Comparison of ENCODE assay signal across 9 cellular contexts in the genomic region with DNA sequence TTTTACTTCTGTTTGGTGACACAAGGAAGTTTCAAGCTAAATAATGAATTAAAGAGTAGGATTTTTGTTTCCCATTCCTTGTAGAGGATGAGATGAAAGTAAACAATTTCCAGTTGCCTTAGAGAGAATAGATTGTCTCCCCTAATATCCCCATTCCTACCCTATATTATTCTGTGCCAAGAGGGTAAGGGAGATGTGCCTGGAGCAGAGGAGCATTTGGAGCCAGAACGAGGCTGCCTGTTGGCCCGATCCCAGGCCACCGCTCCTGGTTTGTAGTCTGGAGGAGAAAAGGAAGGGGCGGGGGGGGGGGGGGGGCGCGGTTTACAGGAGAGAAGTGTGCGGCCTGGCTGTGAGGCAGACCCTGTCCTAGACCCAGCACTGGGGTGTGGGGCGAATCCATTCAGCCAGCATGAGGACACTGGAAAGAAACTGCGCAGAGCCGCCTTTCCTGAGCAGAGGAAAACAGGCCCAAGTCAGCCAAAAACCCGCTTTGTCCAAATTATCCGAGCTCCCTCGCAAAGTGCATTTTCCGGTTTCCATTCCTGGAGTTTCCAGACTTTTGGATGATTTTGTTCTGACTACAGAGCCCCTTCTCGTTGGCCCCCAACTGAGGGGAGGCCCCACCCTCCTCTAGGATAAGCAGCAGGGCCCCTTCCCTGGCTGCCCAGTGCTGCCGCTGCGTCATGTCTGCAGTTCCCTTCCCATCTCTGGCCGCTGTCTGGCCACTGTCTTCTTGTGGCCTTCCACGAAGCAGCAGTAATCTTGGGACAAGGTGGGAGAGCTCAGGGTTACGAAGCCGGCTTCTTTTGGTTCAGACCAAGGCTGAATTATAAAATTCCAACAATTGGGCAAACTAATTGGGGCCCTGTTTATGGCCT. TPM values are rescaled to one million over a fixed set of nuclear protein-coding genes. Genes with fewer than 3 reads are reported as not detected.
DNase-seq lines count a peak whose midpoint lies in the region; ATAC-seq, FAIRE-seq and TF ChIP-seq lines count a peak whose summit lies in the region.
"Had no signal": no experiment of that assay in that cellular context is flagged by ENCODE, and none has a peak within 500 bp of the region (broad histone marks: within the 10 kb centered on the region; RNA-seq: fewer than 3 reads in every experiment).

No MANE protein-coding gene starts in this region.

- H3K27ac ChIP-seq in HUES6 (ENCODE audit: low read depth, low read length) = no peak overlapping the region
- H3K27ac ChIP-seq in keratinocyte (ENCODE audit: control insufficient read depth, insufficient read depth, low read length) = peak overlapping the region; percentile 95

- H3K9ac ChIP-seq in HUES6 (ENCODE audit: low read length) = no peak overlapping the region
- peak overlapping the region; percentile 78 for H3K9ac ChIP-seq in keratinocyte (ENCODE audit: control insufficient read depth, extremely low read depth, insufficient read depth, low read length)

- no peaks in the 10 kb centered on the region for H3K9me1 ChIP-seq in keratinocyte (ENCODE audit: control insufficient read depth, extremely low read depth, insufficient read depth, low read length)

- H3K27me3 ChIP-seq in HUES6 (ENCODE audit: control insufficient read depth, insufficient read depth, low read length) (peaks cover 100% of the 10 kb centered on the region), bronchial epithelial cell (ENCODE audit: control insufficient read depth, insufficient read depth, low read length) (no peaks in the 10 kb centered on the region), keratinocyte (ENCODE audit: control insufficient read depth, extremely low read depth, insufficient read depth, low read length) (no peaks in the 10 kb centered on the region)

- DNase-seq in bronchial epithelial cell (ENCODE audit: low read depth) = no peak
- no peak for DNase-seq in keratinocyte (ENCODE audit: low read depth, low spot score)
- peak; percentile 71 for DNase-seq in superior temporal gyrus (ENCODE audit: extremely low spot score)
- DNase-seq in NCI-H1436 (lab: John Stamatoyannopoulos, UW) = no peak
- DNase-seq in stimulated activated CD4-positive, alpha-beta T cell treated with anti-CD3 and anti-CD28 coated beads, Interleukin-1b, Interleukin-23, amount 100 ng/mL, for 48 hours = no peak
- DNase-seq in activated naive CD8-positive, alpha-beta T cell treated with anti-CD3 and anti-CD28 coated beads for 36 hours = no peak

- dilution Hi-C loops in keratinocyte (cut with MboI; ENCODE audit: extremely low pct_ligation_motif_present, low sequenced_read_pairs) = no loop called here

- H3K9me3 ChIP-seq in HUES6 (ENCODE audit: control insufficient read depth, insufficient read depth, low read depth, low read length) (no peaks in the 10 kb centered on the region), keratinocyte (ENCODE audit: control insufficient read depth, low read depth, low read length) (no peaks in the 10 kb centered on the region)

- H3K4me2 ChIP-seq in keratinocyte (ENCODE audit: control insufficient read depth, extremely low read depth, insufficient read depth, low read depth, low read length) = peak overlapping the region; percentile 86

- H3K36me3 ChIP-seq in HUES6 (ENCODE audit: control insufficient read depth, insufficient read depth, low read length) = no peaks in the 10 kb centered on the region
- no peaks in the 10 kb centered on the region for H3K36me3 ChIP-seq in bronchial epithelial cell (ENCODE audit: control insufficient read depth, insufficient read depth, low read length)
- H3K36me3 ChIP-seq in keratinocyte (ENCODE audit: control insufficient read depth in 2 of 2, extremely low read depth in 1 of 2, insufficient read depth in 2 of 2, low read length in 2 of 2) = no peaks in the 10 kb centered on the region

- H3K4me1 Mint-ChIP-seq in activated naive CD8-positive, alpha-beta T cell treated with anti-CD3 and anti-CD28 coated beads for 36 hours = peaks cover 23% of the 10 kb centered on the region

- peak; percentile 13 for FAIRE-seq in bronchial epithelial cell (lab: Jason Lieb, UNC)
- no peak for FAIRE-seq in keratinocyte (lab: Jason Lieb, UNC)

- H3K9me3 Mint-ChIP-seq in activated naive CD8-positive, alpha-beta T cell treated with anti-CD3 and anti-CD28 coated beads for 36 hours = no peaks in the 10 kb centered on the region
- H3K9me3 Mint-ChIP-seq: activated naive CD4-positive, alpha-beta T cell treated with anti-CD3 and anti-CD28 coated beads, Interleukin-2, amount 50 U/mL, for 24 hours had no signal

- H3K27me3 Mint-ChIP-seq in activated naive CD8-positive, alpha-beta T cell treated with anti-CD3 and anti-CD28 coated beads for 36 hours = peaks cover 55% of the 10 kb centered on the region

- ATAC-seq in GM21447 (IDR thresholded peaks at IDR 0.05; ENCODE audit: unreplicated experiment) = no peak

- H3K4me1 ChIP-seq in HUES6 (ENCODE audit: control insufficient read depth, insufficient read depth, low read length) (peaks cover 55% of the 10 kb centered on the region), keratinocyte (ENCODE audit: control insufficient read depth, extremely low read depth, insufficient read depth, low read length) (peaks cover 86% of the 10 kb centered on the region)

- H3K4me3 ChIP-seq in HUES6 (ENCODE audit: low read depth, low read length) (peak overlapping the region; percentile 4; the same call in 1 of the 2 replicates), bronchial epithelial cell (ENCODE audit: low read depth, low read length) (no peak overlapping the region), keratinocyte (ENCODE audit: control insufficient read depth in 2 of 3, extremely low read depth in 1 of 3, insufficient read depth in 2 of 3, low read depth in 1 of 3, low read length in 3 of 3) (peak overlapping the region in 2 of 3 experiments; percentile 72 to 74)

- H3K4me3 Mint-ChIP-seq in activated naive CD8-positive, alpha-beta T cell treated with anti-CD3 and anti-CD28 coated beads for 36 hours = no peak overlapping the region
- H3K4me3 Mint-ChIP-seq: activated naive CD4-positive, alpha-beta T cell treated with anti-CD3 and anti-CD28 coated beads, Interleukin-2, amount 50 U/mL, for 24 hours had no signal

- peaks cover 2% of the 10 kb centered on the region for H3K36me3 Mint-ChIP-seq in activated naive CD8-positive, alpha-beta T cell treated with anti-CD3 and anti-CD28 coated beads for 36 hours

- peak overlapping the region; percentile 50 for H2AFZ ChIP-seq in keratinocyte (ENCODE audit: control insufficient read depth, low read length)

- H3K79me2 ChIP-seq in keratinocyte (ENCODE audit: control insufficient read depth, insufficient read depth, low read length) = peaks cover 80% of the 10 kb centered on the region

- H4K20me1 ChIP-seq in keratinocyte (ENCODE audit: control insufficient read depth, extremely low read depth, insufficient read depth, low read length) = no peaks in the 10 kb centered on the region

- no peak for TF ChIP-seq CTCF in bronchial epithelial cell (IDR thresholded peaks at IDR 0.05; ENCODE audit: insufficient read depth, low read length, severe bottlenecking)
- no peak for TF ChIP-seq CTCF in keratinocyte (optimal IDR thresholded peaks at IDR 0.05 in 1 of 3, IDR thresholded peaks at IDR 0.05 in 1 of 3, conservative IDR thresholded peaks at IDR 0.05 in 1 of 3; ENCODE audit: extremely low read depth in 1 of 3, insufficient read depth in 2 of 3, low read length in 3 of 3)

- H3K27ac Mint-ChIP-seq in activated naive CD8-positive, alpha-beta T cell treated with anti-CD3 and anti-CD28 coated beads for 36 hours = no peak overlapping the region
- H3K27ac Mint-ChIP-seq: activated naive CD4-positive, alpha-beta T cell treated with anti-CD3 and anti-CD28 coated beads, Interleukin-2, amount 50 U/mL, for 24 hours had no signal

RNA-seq across cellular contexts. Expression of a gene that starts 23.0 kb away (rescaled TPM):
- total RNA-seq in bronchial epithelial cell = 5.4 and 5.8 TPM in 2 replicates
- 3.1 to 21.4 TPM (median 5.2 TPM) in 3 replicates for polyA plus RNA-seq in keratinocyte
- polyA plus RNA-seq in keratinocyte (2011; ENCODE audit: low read depth) = 13.1 TPM
- polyA plus RNA-seq in keratinocyte (2011; cell fraction: cytosol; rRNA removed) = 8.8 and 19.1 TPM in 2 replicates
- polyA plus RNA-seq in keratinocyte (2011; cell fraction: nucleus; rRNA removed) = 16.8 and 22.7 TPM in 2 replicates
- 11.9 and 50.9 TPM in 2 replicates for polyA plus RNA-seq in keratinocyte (2012; ENCODE audit: low replicate concordance)
- 8.7 to 101 TPM (median 9.2 TPM) in 3 replicates for polyA minus RNA-seq in keratinocyte
- 22.1 TPM for polyA minus RNA-seq in keratinocyte (2011; cell fraction: cytosol; rRNA and poly(A)+ RNA removed)
- 9.8 and 16.2 TPM in 2 replicates for polyA minus RNA-seq in keratinocyte (2011; cell fraction: nucleus; rRNA and poly(A)+ RNA removed)
- 1 to 10 TPM; 6.3 to 8.7 TPM for total RNA-seq in activated naive CD8-positive, alpha-beta T cell treated with anti-CD3 and anti-CD28 coated beads for 36 hours

RNA-seq across cellular contexts. Expression of a gene that starts 48.9 kb away (rescaled TPM):
- total RNA-seq in bronchial epithelial cell = not detected in 2 replicates
- 0.09 TPM in 1 of 3 replicates, not detected in the others for polyA plus RNA-seq in keratinocyte
- polyA plus RNA-seq in keratinocyte (2011; ENCODE audit: low read depth) = not detected
- not detected in 2 replicates for polyA plus RNA-seq in keratinocyte (2011; cell fraction: cytosol; rRNA removed)
- 0.06 and 0.08 TPM in 2 replicates for polyA plus RNA-seq in keratinocyte (2011; cell fraction: nucleus; rRNA removed)
- 0.06 TPM in 1 of 2 replicates, not detected in the other for polyA plus RNA-seq in keratinocyte (2012; ENCODE audit: low replicate concordance)
- polyA minus RNA-seq in keratinocyte = not detected in 3 replicates
- not detected for polyA minus RNA-seq in keratinocyte (2011; cell fraction: cytosol; rRNA and poly(A)+ RNA removed)
- polyA minus RNA-seq in keratinocyte (2011; cell fraction: nucleus; rRNA and poly(A)+ RNA removed) = not detected in 2 replicates
- total RNA-seq in activated naive CD8-positive, alpha-beta T cell treated with anti-CD3 and anti-CD28 coated beads for 36 hours = not detected
